27 cellular contexts compared by ENCODE assay signal in the genomic region with DNA sequence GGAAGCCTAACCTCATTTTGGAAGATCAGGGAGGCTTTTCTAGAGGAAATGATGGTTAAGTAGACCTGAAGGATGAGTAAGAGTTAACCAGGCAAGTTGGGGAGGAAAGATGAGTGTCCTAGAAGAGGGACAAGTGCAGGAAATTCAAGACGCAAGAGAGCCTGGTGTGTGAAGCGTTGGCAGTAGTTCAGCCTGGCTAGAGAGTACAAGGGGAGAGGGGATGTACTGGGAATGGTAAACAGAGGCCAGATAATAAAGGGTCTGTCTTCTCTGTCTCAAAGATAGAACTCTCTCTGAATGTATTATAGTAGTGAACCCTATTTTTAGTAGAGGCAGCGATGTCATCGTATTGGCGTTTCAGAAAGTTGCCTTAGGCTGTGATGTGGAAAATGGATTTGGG.
"Had no signal": no experiment of that assay in that cellular context is flagged by ENCODE, and none has a peak within 500 bp of the region (broad histone marks: within the 10 kb centered on the region; RNA-seq: fewer than 3 reads in every experiment).

No MANE protein-coding gene starts in this region.

- H3K9me3 Mint-ChIP-seq: activated naive CD4-positive, alpha-beta T cell treated with anti-CD3 and anti-CD28 coated beads, Interleukin-2, amount 50 U/mL, for 72 hours; activated T-cell treated with anti-CD3 and anti-CD28 coated beads, Interleukin-2, amount 50 U/mL, for 72 hours; memory B cell; nephron progenitor cell; stimulated activated memory B cell treated with anti-CD40 and anti-IgM and Interleukin-4, amounts not matched to agents 10 μg/mL and 1 μg/mL and 100 μg/mL, for 72 hours; stimulated activated naive CD8-positive, alpha-beta T cell treated with anti-CD3 and anti-CD28 coated beads, Interleukin-15, amount 100 ng/mL, for 72 hours had no signal

- ATAC-seq: activated CD4-positive, alpha-beta T cell treated with anti-CD3 and anti-CD28 coated beads for 36 hours; activated CD8-positive, alpha-beta memory T cell treated with anti-CD3 and anti-CD28 coated beads, Interleukin-2, amount 10 ng/mL, durations not matched to agents 7 days and 5 days; activated CD8-positive, alpha-beta T cell treated with anti-CD3 and anti-CD28 coated beads, Interleukin-2, amount 10 ng/mL, durations not matched to agents 7 days and 5 days; activated naive CD4-positive, alpha-beta T cell treated with anti-CD3 and anti-CD28 coated beads, Interleukin-2, amount 50 U/mL, for 72 hours; activated T-cell treated with anti-CD3 and anti-CD28 coated beads, Interleukin-2, amount 50 U/mL, for 72 hours; gastroesophageal sphincter; left cardiac atrium; stimulated activated memory B cell treated with anti-CD40 and anti-IgM and Interleukin-4, amounts not matched to agents 10 μg/mL and 1 μg/mL and 100 μg/mL, for 72 hours; stimulated activated naive CD8-positive, alpha-beta T cell treated with anti-CD3 and anti-CD28 coated beads, Interleukin-15, amount 100 ng/mL, for 72 hours had no signal

- H3K27ac ChIP-seq: colonic mucosa, gastroesophageal sphincter, neutrophil, ovary, prostate gland, sigmoid colon, thyroid gland, upper lobe of left lung, vagina had no signal

- H3K27me3 Mint-ChIP-seq: activated CD4-positive, alpha-beta T cell treated with anti-CD3 and anti-CD28 coated beads for 36 hours; activated CD8-positive, alpha-beta memory T cell treated with anti-CD3 and anti-CD28 coated beads, Interleukin-2, amount 10 ng/mL, durations not matched to agents 7 days and 5 days; memory B cell; stimulated activated memory B cell treated with anti-CD40 and anti-IgM and Interleukin-4, amounts not matched to agents 10 μg/mL and 1 μg/mL and 100 μg/mL, for 72 hours; stimulated activated naive CD8-positive, alpha-beta T cell treated with anti-CD3 and anti-CD28 coated beads, Interleukin-15, amount 100 ng/mL, for 72 hours had no signal

- H3K27ac Mint-ChIP-seq: activated CD4-positive, alpha-beta T cell treated with anti-CD3 and anti-CD28 coated beads for 36 hours; activated CD8-positive, alpha-beta memory T cell treated with anti-CD3 and anti-CD28 coated beads, Interleukin-2, amount 10 ng/mL, durations not matched to agents 7 days and 5 days; activated CD8-positive, alpha-beta T cell treated with anti-CD3 and anti-CD28 coated beads, Interleukin-2, amount 10 ng/mL, durations not matched to agents 7 days and 5 days; activated naive CD4-positive, alpha-beta T cell treated with anti-CD3 and anti-CD28 coated beads, Interleukin-2, amount 50 U/mL, for 72 hours; activated T-cell treated with anti-CD3 and anti-CD28 coated beads, Interleukin-2, amount 50 U/mL, for 72 hours; memory B cell; stimulated activated memory B cell treated with anti-CD40 and anti-IgM and Interleukin-4, amounts not matched to agents 10 μg/mL and 1 μg/mL and 100 μg/mL, for 72 hours; stimulated activated naive CD8-positive, alpha-beta T cell treated with anti-CD3 and anti-CD28 coated beads, Interleukin-15, amount 100 ng/mL, for 72 hours had no signal

- H3K27me3 ChIP-seq: colonic mucosa, gastroesophageal sphincter, neutrophil, ovary, sigmoid colon, thyroid gland, upper lobe of left lung, vagina had no signal

- H3K4me1 Mint-ChIP-seq: activated CD4-positive, alpha-beta T cell treated with anti-CD3 and anti-CD28 coated beads for 36 hours; activated CD8-positive, alpha-beta memory T cell treated with anti-CD3 and anti-CD28 coated beads, Interleukin-2, amount 10 ng/mL, durations not matched to agents 7 days and 5 days; memory B cell; stimulated activated memory B cell treated with anti-CD40 and anti-IgM and Interleukin-4, amounts not matched to agents 10 μg/mL and 1 μg/mL and 100 μg/mL, for 72 hours; stimulated activated naive CD8-positive, alpha-beta T cell treated with anti-CD3 and anti-CD28 coated beads, Interleukin-15, amount 100 ng/mL, for 72 hours had no signal

- H3K4me1 ChIP-seq: colonic mucosa, gastroesophageal sphincter, prostate gland, sigmoid colon, thyroid gland, upper lobe of left lung, vagina had no signal

- H3K9me3 ChIP-seq: colonic mucosa, gastroesophageal sphincter, neutrophil, ovary, prostate gland, sigmoid colon, thyroid gland, upper lobe of left lung, vagina had no signal

- H3K4me3 Mint-ChIP-seq: activated CD4-positive, alpha-beta T cell treated with anti-CD3 and anti-CD28 coated beads for 36 hours; activated CD8-positive, alpha-beta memory T cell treated with anti-CD3 and anti-CD28 coated beads, Interleukin-2, amount 10 ng/mL, durations not matched to agents 7 days and 5 days; activated CD8-positive, alpha-beta T cell treated with anti-CD3 and anti-CD28 coated beads, Interleukin-2, amount 10 ng/mL, durations not matched to agents 7 days and 5 days; activated T-cell treated with anti-CD3 and anti-CD28 coated beads, Interleukin-2, amount 50 U/mL, for 72 hours; memory B cell; nephron progenitor cell; stimulated activated memory B cell treated with anti-CD40 and anti-IgM and Interleukin-4, amounts not matched to agents 10 μg/mL and 1 μg/mL and 100 μg/mL, for 72 hours; stimulated activated naive CD8-positive, alpha-beta T cell treated with anti-CD3 and anti-CD28 coated beads, Interleukin-15, amount 100 ng/mL, for 72 hours had no signal

- H3K4me2 ChIP-seq: smooth muscle cell had no signal

- H3K36me3 ChIP-seq: colonic mucosa, ovary had no signal

- DNase-seq: activated CD4-positive, alpha-beta T cell treated with anti-CD3 and anti-CD28 coated beads for 36 hours; activated CD4-positive, CD25-positive, alpha-beta regulatory T cell; activated CD8-positive, alpha-beta memory T cell treated with anti-CD3 and anti-CD28 coated beads, Interleukin-2, amount 10 ng/mL, durations not matched to agents 7 days and 5 days; activated CD8-positive, alpha-beta T cell treated with anti-CD3 and anti-CD28 coated beads, Interleukin-2, amount 10 ng/mL, durations not matched to agents 7 days and 5 days; activated naive CD4-positive, alpha-beta T cell; activated T-cell treated with anti-CD3 and anti-CD28 coated beads, Interleukin-2, amount 50 U/mL, for 72 hours; colonic mucosa; effector CD8-positive, alpha-beta T cell; hippocampal formation; left cardiac atrium; nephron progenitor cell; ovary; sigmoid colon; stimulated activated CD4-positive, alpha-beta T cell treated with anti-CD3 and anti-CD28 coated beads, Interleukin-1b, Interleukin-23, amount 100 ng/mL, for 48 hours; stimulated activated CD4-positive, alpha-beta T cell treated with anti-CD3 and anti-CD28 coated beads, Interleukin-4, amount 100 ng/mL, for 4 hours; stimulated activated CD8-positive, alpha-beta memory T cell treated with anti-CD3 and anti-CD28 coated beads, Interleukin-4, amount 100 ng/mL, for 48 hours; stimulated activated naive CD8-positive, alpha-beta T cell treated with anti-CD3 and anti-CD28 coated beads, Interleukin-15, amount 100 ng/mL, for 72 hours; thyroid gland; upper lobe of left lung had no signal

- H3K4me3 ChIP-seq: colonic mucosa, gastroesophageal sphincter, ovary, prostate gland, sigmoid colon, smooth muscle cell, thyroid gland, upper lobe of left lung, vagina had no signal
